1 cellular context compared by ENCODE assay signal in the genomic region with DNA sequence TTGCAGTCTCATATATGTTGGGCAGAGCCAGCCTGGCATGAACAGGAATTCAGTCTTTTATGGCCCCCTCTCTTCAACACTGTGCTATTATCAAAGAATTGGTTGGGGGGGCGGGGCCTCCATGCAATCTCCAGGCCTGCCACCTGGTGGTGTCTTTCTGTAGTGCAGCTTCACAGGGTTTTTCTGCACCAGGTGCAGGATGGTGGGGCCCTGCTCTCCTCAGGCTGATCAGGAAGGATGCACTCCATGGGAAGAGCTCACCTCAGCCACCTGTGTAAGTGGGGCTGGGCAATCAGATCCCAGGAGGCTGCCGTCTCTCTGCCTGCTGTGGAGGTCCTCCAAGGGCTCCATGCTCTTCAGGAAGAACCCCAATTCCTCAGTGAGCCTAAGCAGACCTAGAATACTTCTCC.
TF ChIP-seq lines count a peak whose summit lies in the region.

No MANE protein-coding gene starts in this region.

TF ChIP-seq in HCT116, 20 proteins besides CTCF, POLR2A, EP300 and RAD21 (continued from another document):
- TF ChIP-seq, protein P1, sequence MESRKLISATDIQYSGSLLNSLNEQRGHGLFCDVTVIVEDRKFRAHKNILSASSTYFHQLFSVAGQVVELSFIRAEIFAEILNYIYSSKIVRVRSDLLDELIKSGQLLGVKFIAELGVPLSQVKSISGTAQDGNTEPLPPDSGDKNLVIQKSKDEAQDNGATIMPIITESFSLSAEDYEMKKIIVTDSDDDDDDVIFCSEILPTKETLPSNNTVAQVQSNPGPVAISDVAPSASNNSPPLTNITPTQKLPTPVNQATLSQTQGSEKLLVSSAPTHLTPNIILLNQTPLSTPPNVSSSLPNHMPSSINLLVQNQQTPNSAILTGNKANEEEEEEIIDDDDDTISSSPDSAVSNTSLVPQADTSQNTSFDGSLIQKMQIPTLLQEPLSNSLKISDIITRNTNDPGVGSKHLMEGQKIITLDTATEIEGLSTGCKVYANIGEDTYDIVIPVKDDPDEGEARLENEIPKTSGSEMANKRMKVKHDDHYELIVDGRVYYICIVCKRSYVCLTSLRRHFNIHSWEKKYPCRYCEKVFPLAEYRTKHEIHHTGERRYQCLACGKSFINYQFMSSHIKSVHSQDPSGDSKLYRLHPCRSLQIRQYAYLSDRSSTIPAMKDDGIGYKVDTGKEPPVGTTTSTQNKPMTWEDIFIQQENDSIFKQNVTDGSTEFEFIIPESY (IDR thresholded peaks at IDR 0.05; ENCODE audit: extremely low read depth, insufficient replicate concordance, low read length), result no peak
- TF ChIP-seq EZH2phosphoT487 (IDR thresholded peaks at IDR 0.05; ENCODE audit: borderline replicate concordance) (no peak), YY1 (IDR thresholded peaks at IDR 0.05; ENCODE audit: extremely low read depth, insufficient replicate concordance, low read depth, low read length) (no peak), POLR2AphosphoS5 (IDR thresholded peaks at IDR 0.05; ENCODE audit: low read depth, low read length) (no peak), EZH2 (IDR thresholded peaks at IDR 0.05) (no peak), CEBPB (IDR thresholded peaks at IDR 0.05; ENCODE audit: low read depth) (no peak), ZFX (IDR thresholded peaks at IDR 0.05) (no peak), SIN3A (IDR thresholded peaks at IDR 0.05; ENCODE audit: low read depth) (no peak), ELF1 (IDR thresholded peaks at IDR 0.05; ENCODE audit: borderline replicate concordance, low read depth) (no peak)
- TF ChIP-seq, protein P2, sequence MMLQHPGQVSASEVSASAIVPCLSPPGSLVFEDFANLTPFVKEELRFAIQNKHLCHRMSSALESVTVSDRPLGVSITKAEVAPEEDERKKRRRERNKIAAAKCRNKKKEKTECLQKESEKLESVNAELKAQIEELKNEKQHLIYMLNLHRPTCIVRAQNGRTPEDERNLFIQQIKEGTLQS (IDR thresholded peaks at IDR 0.05), result no peak
- TF ChIP-seq, protein P3, sequence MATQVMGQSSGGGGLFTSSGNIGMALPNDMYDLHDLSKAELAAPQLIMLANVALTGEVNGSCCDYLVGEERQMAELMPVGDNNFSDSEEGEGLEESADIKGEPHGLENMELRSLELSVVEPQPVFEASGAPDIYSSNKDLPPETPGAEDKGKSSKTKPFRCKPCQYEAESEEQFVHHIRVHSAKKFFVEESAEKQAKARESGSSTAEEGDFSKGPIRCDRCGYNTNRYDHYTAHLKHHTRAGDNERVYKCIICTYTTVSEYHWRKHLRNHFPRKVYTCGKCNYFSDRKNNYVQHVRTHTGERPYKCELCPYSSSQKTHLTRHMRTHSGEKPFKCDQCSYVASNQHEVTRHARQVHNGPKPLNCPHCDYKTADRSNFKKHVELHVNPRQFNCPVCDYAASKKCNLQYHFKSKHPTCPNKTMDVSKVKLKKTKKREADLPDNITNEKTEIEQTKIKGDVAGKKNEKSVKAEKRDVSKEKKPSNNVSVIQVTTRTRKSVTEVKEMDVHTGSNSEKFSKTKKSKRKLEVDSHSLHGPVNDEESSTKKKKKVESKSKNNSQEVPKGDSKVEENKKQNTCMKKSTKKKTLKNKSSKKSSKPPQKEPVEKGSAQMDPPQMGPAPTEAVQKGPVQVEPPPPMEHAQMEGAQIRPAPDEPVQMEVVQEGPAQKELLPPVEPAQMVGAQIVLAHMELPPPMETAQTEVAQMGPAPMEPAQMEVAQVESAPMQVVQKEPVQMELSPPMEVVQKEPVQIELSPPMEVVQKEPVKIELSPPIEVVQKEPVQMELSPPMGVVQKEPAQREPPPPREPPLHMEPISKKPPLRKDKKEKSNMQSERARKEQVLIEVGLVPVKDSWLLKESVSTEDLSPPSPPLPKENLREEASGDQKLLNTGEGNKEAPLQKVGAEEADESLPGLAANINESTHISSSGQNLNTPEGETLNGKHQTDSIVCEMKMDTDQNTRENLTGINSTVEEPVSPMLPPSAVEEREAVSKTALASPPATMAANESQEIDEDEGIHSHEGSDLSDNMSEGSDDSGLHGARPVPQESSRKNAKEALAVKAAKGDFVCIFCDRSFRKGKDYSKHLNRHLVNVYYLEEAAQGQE (IDR thresholded peaks at IDR 0.05; ENCODE audit: low read depth), result no peak
